In genomic region chr19:39531834-39532232, GRCh38 we compare ENCODE assay signal across 8 cellular contexts. TPM values are rescaled to one million over a fixed set of nuclear protein-coding genes. Genes with fewer than 3 reads are reported as not detected.
A peak's percentile ranks its signal among the peaks of the same experiment; 100 is the strongest.
DNase-seq lines count a peak whose midpoint lies in the region; ATAC-seq and TF ChIP-seq lines count a peak whose summit lies in the region.

No MANE protein-coding gene starts in this region.

- peak overlapping the region; percentile 94 for H3K4me3 ChIP-seq in astrocyte of the cerebellum (ENCODE audit: low read depth, low read length)
- H3K4me3 ChIP-seq in lower lobe of right lung: peak overlapping the region; percentile 88
- H3K4me3 ChIP-seq in upper lobe of left lung: peak overlapping the region; percentile 82 to 99 (median 86)

- CTCF ChIA-PET in activated naive CD4-positive, alpha-beta T cell treated with anti-CD3 and anti-CD28 coated beads for 36 hours (lab: Charles Lee): interaction anchor here (0.6 to 4.2 kb wide), 14 partner anchors 7 to 145 kb away, joined by 3 to 61 read pairs (median 5); partner anchors contain the start of genes DLL3 and RPS16

- H3K36me3 Mint-ChIP-seq in activated naive CD4-positive, alpha-beta T cell treated with anti-CD3 and anti-CD28 coated beads for 36 hours (ENCODE audit: low read depth): peaks cover 1% of the 10 kb centered on the region

- peak overlapping the region; percentile 80 for H3K27ac ChIP-seq in lower lobe of right lung
- H3K27ac ChIP-seq in upper lobe of left lung: peak overlapping the region; percentile 75 to 89 (median 86)

- WGBS in upper lobe of left lung, 2 donors: 39 to 48% methylated on average over 14 of the region's 14 CpGs

- TF ChIP-seq CTCF in astrocyte of the cerebellum (IDR thresholded peaks at IDR 0.05; ENCODE audit: low read depth, low read length, missing control alignments): no peak
- TF ChIP-seq CTCF in lower lobe of right lung (IDR thresholded peaks at IDR 0.05): no peak
- no peak for TF ChIP-seq CTCF in upper lobe of left lung (IDR thresholded peaks at IDR 0.05)

- no peak for DNase-seq in activated naive CD4-positive, alpha-beta T cell treated with anti-CD3 and anti-CD28 coated beads for 36 hours
- DNase-seq in activated naive CD4-positive, alpha-beta T cell treated with anti-CD3 and anti-CD28 coated beads, Interleukin-2, amount 50 U/mL, for 16 hours: no peak
- DNase-seq in astrocyte of the cerebellum (ENCODE audit: low read depth) (no peak), lower lobe of right lung (no peak), upper lobe of left lung (no peak), HCEC 1CT (no peak), iPS-NIHi7 (ENCODE audit: extremely low spot score) (no peak)

- no peak for TF ChIP-seq POLR2A in upper lobe of left lung (IDR thresholded peaks at IDR 0.05)

- H3K9me3 ChIP-seq in lower lobe of right lung: no peaks in the 10 kb centered on the region
- H3K9me3 ChIP-seq in upper lobe of left lung: no peaks in the 10 kb centered on the region

- TF ChIP-seq EP300 in upper lobe of left lung (IDR thresholded peaks at IDR 0.05): no peak

- intact Hi-C loops in activated naive CD4-positive, alpha-beta T cell treated with anti-CD3 and anti-CD28 coated beads for 36 hours (cut with micrococcal nuclease): loop anchor here (1.0 to 10.0 kb wide), 7 partner anchors 8 to 407 kb away; partner anchors contain the start of genes EID2, PAK4 and TIMM50
- intact Hi-C loops in lower lobe of right lung (cut with DNase I): no loop called here

- H3K27me3 Mint-ChIP-seq in activated naive CD4-positive, alpha-beta T cell treated with anti-CD3 and anti-CD28 coated beads for 36 hours (ENCODE audit: low read depth): no peaks in the 10 kb centered on the region

- peaks cover 25% of the 10 kb centered on the region for H3K4me1 Mint-ChIP-seq in activated naive CD4-positive, alpha-beta T cell treated with anti-CD3 and anti-CD28 coated beads for 36 hours (ENCODE audit: low read depth)

- peaks cover 3% of the 10 kb centered on the region for H3K36me3 ChIP-seq in lower lobe of right lung
- H3K36me3 ChIP-seq in upper lobe of left lung: no peaks in the 10 kb centered on the region

- peak overlapping the region; percentile 70 for H3K27ac Mint-ChIP-seq in activated naive CD4-positive, alpha-beta T cell treated with anti-CD3 and anti-CD28 coated beads for 36 hours

- H3K4me3 Mint-ChIP-seq in activated naive CD4-positive, alpha-beta T cell treated with anti-CD3 and anti-CD28 coated beads for 36 hours: peak overlapping the region; percentile 93

- H3K27me3 ChIP-seq in lower lobe of right lung (ENCODE audit: low read depth) (no peaks in the 10 kb centered on the region), upper lobe of left lung (no peaks in the 10 kb centered on the region)

- ATAC-seq in lower lobe of right lung: no peak
- no peak for ATAC-seq in upper lobe of left lung (ENCODE audit: low FRiP score in 2 of 2)
- ATAC-seq in GM21360 (IDR thresholded peaks at IDR 0.05; ENCODE audit: unreplicated experiment): no peak

- in situ Hi-C loops in astrocyte of the cerebellum (cut with HindIII; ENCODE audit: low sequenced_read_pairs): no loop called here

- H3K4me1 ChIP-seq in lower lobe of right lung (peaks cover 16% of the 10 kb centered on the region), upper lobe of left lung (peaks cover 10 to 19% (median 17%) of the 10 kb centered on the region in 4 donors)

- no peaks in the 10 kb centered on the region for H3K9me3 Mint-ChIP-seq in activated naive CD4-positive, alpha-beta T cell treated with anti-CD3 and anti-CD28 coated beads for 36 hours

RNA-seq across cellular contexts. Expression of gene EID2B, which starts 0.8 kb away (rescaled TPM):
- 1 to 10 TPM; 5.7 to 6.2 TPM for total RNA-seq in activated naive CD4-positive, alpha-beta T cell treated with anti-CD3 and anti-CD28 coated beads for 36 hours
- total RNA-seq in lower lobe of right lung (3.7 TPM), upper lobe of left lung (1 to 10 TPM; 1.2 to 6.3 (median 2.4) TPM)

RNA-seq across cellular contexts. Expression of gene EID2, which starts 8.1 kb away (rescaled TPM):
- total RNA-seq in activated naive CD4-positive, alpha-beta T cell treated with anti-CD3 and anti-CD28 coated beads for 36 hours: 1 to 10 TPM; 7.7 to 9.1 TPM
- 12.8 TPM for total RNA-seq in lower lobe of right lung
- total RNA-seq in upper lobe of left lung: 10 to 100 TPM in 5 of 6 donors, 1 to 10 TPM in 1; 9.4 to 24.2 (median 16.2) TPM

RNA-seq across cellular contexts. Expression of gene SELENOV, which starts 16.9 kb away (rescaled TPM):
- not detected for total RNA-seq in activated naive CD4-positive, alpha-beta T cell treated with anti-CD3 and anti-CD28 coated beads for 36 hours
- not detected for total RNA-seq in lower lobe of right lung
- total RNA-seq in upper lobe of left lung: not detected

RNA-seq across cellular contexts. Expression of gene DLL3, which starts 33.1 kb away (rescaled TPM):
- total RNA-seq in activated naive CD4-positive, alpha-beta T cell treated with anti-CD3 and anti-CD28 coated beads for 36 hours: under 1 TPM; 0.74 to 0.79 TPM
- total RNA-seq in lower lobe of right lung (not detected), upper lobe of left lung (not detected)

RNA-seq across cellular contexts. Expression of gene TIMM50, which starts 51.2 kb away (rescaled TPM):
- 100 to 1,000 TPM; 103 to 107 TPM for total RNA-seq in activated naive CD4-positive, alpha-beta T cell treated with anti-CD3 and anti-CD28 coated beads for 36 hours
- total RNA-seq in lower lobe of right lung: 44.0 TPM
- 10 to 100 TPM; 47.8 to 80.9 (median 54.4) TPM for total RNA-seq in upper lobe of left lung
